In the genomic region with DNA sequence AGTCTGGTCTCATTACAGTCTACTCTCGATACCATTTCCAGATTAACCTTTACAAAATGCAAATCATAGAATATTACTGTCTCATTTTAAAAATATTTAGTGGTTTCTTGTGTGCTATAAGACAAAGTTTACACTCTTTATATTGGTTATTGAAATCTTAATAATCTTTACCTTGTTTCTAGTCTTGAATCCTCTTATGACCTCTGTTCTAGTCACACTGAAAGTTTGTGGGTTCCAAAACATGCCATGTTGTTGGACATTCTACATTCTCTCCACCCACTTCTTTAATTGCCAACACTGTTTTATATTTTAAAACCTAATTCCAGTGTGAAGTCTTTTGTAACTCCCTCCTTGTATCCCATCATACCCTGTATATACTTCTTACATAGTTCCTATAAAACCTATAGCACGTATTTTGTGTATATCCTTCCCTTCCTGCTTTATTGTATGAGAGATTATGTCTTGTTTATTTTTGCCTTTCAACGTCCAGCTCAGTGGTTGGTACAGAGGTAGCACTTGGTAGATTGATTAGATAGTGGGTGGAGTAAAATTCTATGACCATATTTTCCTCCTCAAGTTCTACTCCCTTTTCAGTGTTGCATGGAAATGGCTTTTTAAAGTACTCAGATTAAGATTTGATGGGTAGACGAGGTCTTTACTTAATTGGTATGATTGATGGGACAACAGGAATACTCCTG, we compare ENCODE assay signal across 14 cellular contexts.
"Had no signal": no experiment of that assay in that cellular context is flagged by ENCODE, and none has a peak within 500 bp of the region (broad histone marks: within the 10 kb centered on the region; RNA-seq: fewer than 3 reads in every experiment).

No MANE protein-coding gene starts in this region.

- H3K36me3 Mint-ChIP-seq: activated CD4-positive, alpha-beta memory T cell treated with anti-CD3 and anti-CD28 coated beads for 36 hours had no signal

- FAIRE-seq: bronchial epithelial cell, frontal cortex, keratinocyte had no signal

- H3K4me3 Mint-ChIP-seq: activated CD4-positive, alpha-beta memory T cell treated with anti-CD3 and anti-CD28 coated beads for 36 hours; activated naive CD8-positive, alpha-beta T cell treated with anti-CD3 and anti-CD28 coated beads, Interleukin-2, amount 10 ng/mL, durations not matched to agents 7 days and 5 days; activated T-cell treated with anti-CD3 and anti-CD28 coated beads, Interleukin-2, amount 50 U/mL, for 72 hours; memory B cell had no signal

- H3K9me3 ChIP-seq: left ventricle myocardium inferior, pancreas, tibial artery had no signal

- DNase-seq: activated CD4-positive, alpha-beta memory T cell treated with anti-CD3 and anti-CD28 coated beads for 36 hours; activated CD4-positive, alpha-beta T cell treated with anti-CD3 and anti-CD28 coated beads for 1 hour; activated naive CD8-positive, alpha-beta T cell treated with anti-CD3 and anti-CD28 coated beads, Interleukin-2, amount 10 ng/mL, durations not matched to agents 7 days and 5 days; activated T-cell treated with anti-CD3 and anti-CD28 coated beads, Interleukin-2, amount 50 U/mL, for 72 hours; anterior cingulate cortex; left ventricle myocardium inferior; pancreas; SW 1271; tibial artery had no signal

- H3K4me3 ChIP-seq: left ventricle myocardium inferior, pancreas, smooth muscle cell, tibial artery had no signal

- H3K9me3 Mint-ChIP-seq: activated CD4-positive, alpha-beta memory T cell treated with anti-CD3 and anti-CD28 coated beads for 36 hours; activated T-cell treated with anti-CD3 and anti-CD28 coated beads, Interleukin-2, amount 50 U/mL, for 72 hours; memory B cell had no signal

- H3K4me2 ChIP-seq: smooth muscle cell had no signal

- H3K4me1 Mint-ChIP-seq: activated naive CD8-positive, alpha-beta T cell treated with anti-CD3 and anti-CD28 coated beads, Interleukin-2, amount 10 ng/mL, durations not matched to agents 7 days and 5 days; memory B cell had no signal

- ATAC-seq: activated T-cell treated with anti-CD3 and anti-CD28 coated beads, Interleukin-2, amount 50 U/mL, for 72 hours; pancreas had no signal

- H3K27me3 Mint-ChIP-seq: activated CD4-positive, alpha-beta memory T cell treated with anti-CD3 and anti-CD28 coated beads for 36 hours; activated naive CD8-positive, alpha-beta T cell treated with anti-CD3 and anti-CD28 coated beads, Interleukin-2, amount 10 ng/mL, durations not matched to agents 7 days and 5 days; memory B cell had no signal

- H3K27ac Mint-ChIP-seq: activated CD4-positive, alpha-beta memory T cell treated with anti-CD3 and anti-CD28 coated beads for 36 hours; activated naive CD8-positive, alpha-beta T cell treated with anti-CD3 and anti-CD28 coated beads, Interleukin-2, amount 10 ng/mL, durations not matched to agents 7 days and 5 days; activated T-cell treated with anti-CD3 and anti-CD28 coated beads, Interleukin-2, amount 50 U/mL, for 72 hours; memory B cell had no signal

- H3K27ac ChIP-seq: left ventricle myocardium inferior, tibial artery had no signal

- H3K27me3 ChIP-seq: pancreas, tibial artery had no signal

- H3K36me3 ChIP-seq: left ventricle myocardium inferior, pancreas, tibial artery had no signal
